ENCODE assay signal across 6 cellular contexts in the genomic region with DNA sequence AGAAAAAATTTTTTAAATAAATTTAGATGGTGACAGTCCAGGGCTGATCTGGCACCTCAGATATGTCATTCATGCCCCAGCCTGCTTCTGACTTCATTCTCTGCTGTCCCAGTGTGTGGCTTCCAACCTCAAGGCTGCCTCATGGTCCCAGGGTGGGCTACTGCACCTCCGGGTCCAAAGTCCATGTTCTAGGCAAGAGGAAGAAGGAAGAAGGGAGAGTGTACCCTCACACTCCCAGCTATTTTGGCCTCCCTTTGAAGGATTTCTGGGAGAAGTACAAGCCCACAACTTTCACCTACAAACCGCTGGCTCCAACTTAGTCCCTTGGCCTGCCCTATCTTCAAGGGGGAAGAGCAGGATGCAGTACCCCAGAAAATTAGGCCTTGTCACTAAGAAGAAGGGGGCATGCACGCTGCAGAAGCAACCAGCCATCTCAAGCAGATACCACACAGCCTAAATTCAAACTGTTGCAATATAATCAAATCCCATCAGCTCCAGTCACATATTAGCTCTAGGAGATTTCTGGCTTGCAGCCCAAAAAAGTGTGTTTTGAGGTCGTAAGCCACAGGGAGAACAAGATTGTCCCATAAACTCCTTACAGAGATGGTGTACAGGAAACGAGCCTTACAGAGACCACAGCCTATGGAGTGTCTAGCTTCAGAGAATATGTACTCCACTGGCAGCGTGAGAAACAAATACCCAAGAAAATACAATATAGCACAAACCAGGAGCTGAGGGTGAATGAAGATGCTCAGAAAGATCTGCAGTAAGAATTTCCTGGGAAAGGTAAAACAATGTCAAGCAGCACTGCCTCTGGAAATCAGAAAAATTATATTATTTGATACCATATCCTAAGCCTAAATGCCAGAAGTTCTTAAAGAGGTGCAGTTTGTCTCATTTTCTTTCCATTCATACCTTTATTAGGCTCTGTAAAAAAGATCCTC. TPM values are rescaled to one million over a fixed set of nuclear protein-coding genes. Genes with fewer than 3 reads are reported as not detected.
DNase-seq lines count a peak whose midpoint lies in the region; TF ChIP-seq lines count a peak whose summit lies in the region.

No MANE protein-coding gene starts in this region.

- H3K4me1 ChIP-seq in Caco-2, result no peaks in the 10 kb centered on the region

- H3K4me1 Mint-ChIP-seq in Caco-2 (ENCODE audit: low read depth, unreplicated experiment), result peaks cover 7% of the 10 kb centered on the region

- peak overlapping the region; percentile 40 for H3K4me3 ChIP-seq in Caco-2 (ENCODE audit: low read depth, low read length)

- H3K36me3 Mint-ChIP-seq in Caco-2 (ENCODE audit: insufficient read depth, unreplicated experiment), result no peaks in the 10 kb centered on the region

- DNase-seq in Caco-2 (no peak), SK-MEL-5 (ENCODE audit: low read depth, low spot score) (peak; percentile 37), NCI-H1436 treated with DMSO at 0.1 percent for 48 hours (lab: John Stamatoyannopoulos, UW) (no peak), KBM-7 (no peak)
- no peak for DNase-seq in stimulated activated CD8-positive, alpha-beta memory T cell treated with anti-CD3 and anti-CD28 coated beads, Interleukin-4, amount 100 ng/mL, for 48 hours

- no peaks in the 10 kb centered on the region for H3K27me3 ChIP-seq in Caco-2 (replicated peaks; ENCODE audit: control insufficient read depth, insufficient read depth, low read length)
- no peaks in the 10 kb centered on the region for H3K27me3 ChIP-seq in layer of hippocampus (ENCODE audit: control insufficient read depth, insufficient read depth, low read length)

- intact Hi-C loops in Caco-2 (cut with micrococcal nuclease; ENCODE audit: unreplicated experiment), result no loop called here

- no TSS peak for BruUV-seq in Caco-2 (replicated peaks; lab: Mats Ljungman, UMichigan)

- TF ChIP-seq CTCF in Caco-2 (IDR thresholded peaks at IDR 0.05; ENCODE audit: insufficient read depth in 1 of 2, low read depth in 1 of 2, low read length in 1 of 2, severe bottlenecking in 1 of 2, unreplicated experiment in 1 of 2), result no peak

- H3K27ac Mint-ChIP-seq in Caco-2 (ENCODE audit: unreplicated experiment), result no peak overlapping the region

- POLR2A ChIA-PET in Caco-2 (lab: Charles Lee), result no interaction called here

- in situ Hi-C loops in SK-MEL-5 (cut with HindIII; ENCODE audit: low pct_unique_long_range_greater_than_20kb, low sequenced_read_pairs), result no loop called here
- in situ Hi-C loops in KBM-7 (cut with MboI; ENCODE audit: low pct_unique_long_range_greater_than_20kb, low sequenced_read_pairs), result no loop called here

- no peaks in the 10 kb centered on the region for H3K27me3 Mint-ChIP-seq in Caco-2 (ENCODE audit: insufficient read depth, unreplicated experiment)

- H3K27ac ChIP-seq in layer of hippocampus (ENCODE audit: low read depth, low read length), result peak overlapping the region; percentile 82

- H3K36me3 ChIP-seq in Caco-2 (ENCODE audit: control insufficient read depth, insufficient read depth, low read length), result no peaks in the 10 kb centered on the region

- no peaks in the 10 kb centered on the region for H3K9me3 ChIP-seq in Caco-2

- H3K9me3 Mint-ChIP-seq in Caco-2 (ENCODE audit: unreplicated experiment), result no peaks in the 10 kb centered on the region

- CTCF ChIA-PET in Caco-2 (lab: Charles Lee), result interaction anchor here (0.6 kb wide), 1 partner anchor 101 kb away, joined by 9 read pairs; no protein-coding TSS in a partner anchor

- H3K4me3 Mint-ChIP-seq in Caco-2 (ENCODE audit: unreplicated experiment), result no peak overlapping the region

RNA-seq across cellular contexts. Expression of a gene that starts 0.8 kb away (rescaled TPM):
- 2.4 and 2.5 TPM in 2 replicates for total RNA-seq in Caco-2 (2022)
- total RNA-seq in SK-MEL-5 (2014; rRNA removed; shearing (Covaris generic)), result 50.9 and 54.3 TPM in 2 replicates
- polyA plus RNA-seq in SK-MEL-5 (2015; cell fraction: cytosol; rRNA removed), result 51.2 and 68.9 TPM in 2 replicates
- polyA plus RNA-seq in SK-MEL-5 (2015; cell fraction: nucleus; rRNA removed), result 87.7 and 103 TPM in 2 replicates

RNA-seq across cellular contexts. Expression of a gene that starts 18.8 kb away (rescaled TPM):
- 7.1 and 9.8 TPM in 2 replicates for total RNA-seq in Caco-2 (2022)
- total RNA-seq in SK-MEL-5 (2014; rRNA removed; shearing (Covaris generic)), result 56.0 and 62.1 TPM in 2 replicates
- polyA plus RNA-seq in SK-MEL-5 (2015; cell fraction: cytosol; rRNA removed), result 32.5 and 38.7 TPM in 2 replicates
- 157 TPM in 2 replicates for polyA plus RNA-seq in SK-MEL-5 (2015; cell fraction: nucleus; rRNA removed)

RNA-seq across cellular contexts. Expression of a gene that starts 37.9 kb away (rescaled TPM):
- total RNA-seq in Caco-2 (2022), result 2.0 and 2.6 TPM in 2 replicates
- 23.7 and 29.1 TPM in 2 replicates for total RNA-seq in SK-MEL-5 (2014; rRNA removed; shearing (Covaris generic))
- 25.8 and 31.1 TPM in 2 replicates for polyA plus RNA-seq in SK-MEL-5 (2015; cell fraction: cytosol; rRNA removed)
- 90.9 and 92.8 TPM in 2 replicates for polyA plus RNA-seq in SK-MEL-5 (2015; cell fraction: nucleus; rRNA removed)

Comparison
In these comparisons a context has a peak if more than half of its experiments do, and no peak if none do; other contexts are left out.
1. RNA of a gene that starts 0.8 kb away (total RNA-seq): 50.9 to 54.3 TPM in SK-MEL-5; 2.4 to 2.5 TPM in Caco-2; every median in the first group is over 10 times any median in the second.